In the genomic region with DNA sequence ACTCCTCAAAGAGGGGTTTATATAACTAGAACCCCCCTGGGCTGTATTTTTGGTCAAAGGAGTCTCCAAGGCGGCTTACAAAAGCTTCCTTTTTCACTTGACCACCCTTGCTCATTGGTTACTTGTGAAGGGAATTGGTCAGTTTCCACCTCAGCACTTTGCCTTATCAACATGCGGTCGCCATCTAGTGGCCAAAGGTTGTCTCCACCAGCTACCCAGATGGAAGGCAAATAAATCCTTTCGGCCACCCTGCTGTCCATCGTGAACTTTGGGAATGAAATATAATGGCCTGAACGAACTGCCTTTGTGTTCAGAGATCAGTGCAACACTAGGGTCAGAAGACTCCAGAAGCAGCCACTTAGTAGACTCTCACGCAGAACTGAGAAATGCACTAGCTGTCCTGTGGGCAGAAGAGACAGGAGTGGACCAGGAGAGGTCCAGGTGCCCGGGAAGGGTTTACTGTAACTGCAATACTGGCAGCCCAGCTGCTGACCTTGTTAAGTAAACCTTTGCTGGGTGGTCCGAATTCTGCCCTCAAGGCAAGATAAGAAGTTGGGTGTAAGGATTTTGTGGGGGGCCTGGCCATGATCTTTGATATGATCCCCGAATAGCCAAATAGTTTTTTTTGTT, we compare ENCODE assay signal across 8 cellular contexts.
DNase-seq lines count a peak whose midpoint lies in the region; TF ChIP-seq lines count a peak whose summit lies in the region.

No MANE protein-coding gene starts in this region.

- H3K27ac Mint-ChIP-seq in nephron: no peak overlapping the region

- TF ChIP-seq CTCF in HEK293 (tag by site-specific recombination; IDR thresholded peaks at IDR 0.05): peak; percentile 63
- peak; percentile 87 to 97 for TF ChIP-seq CTCF in fibroblast of lung (conservative IDR thresholded peaks at IDR 0.05 in 1 of 2, IDR thresholded peaks at IDR 0.05 in 1 of 2; ENCODE audit: low read depth in 1 of 2, low read length in 2 of 2)
- peak; percentile 80 to 90 (median 81) for TF ChIP-seq CTCF in nephron (IDR thresholded peaks at IDR 0.05; ENCODE audit: unreplicated experiment in 3 of 3)
- peak; percentile 83 to 89 (median 86) for TF ChIP-seq CTCF in transverse colon (IDR thresholded peaks at IDR 0.05)

- peaks cover 5% of the 10 kb centered on the region for H3K4me1 Mint-ChIP-seq in nephron

- no peak overlapping the region for H3K9ac ChIP-seq in fibroblast of lung (ENCODE audit: insufficient read depth, low read length)

- DNase-seq in NCI-H446 (lab: John Stamatoyannopoulos, UW) (peak; percentile 7 to 53), NCI-H446 treated with DMSO at 0.1 percent for 48 hours (lab: John Stamatoyannopoulos, UW) (no peak), NCI-H345 treated with DMSO at 0.1 percent for 48 hours (lab: John Stamatoyannopoulos, UW; ENCODE audit: unreplicated experiment) (peak; percentile 12), fibroblast of lung (ENCODE audit: low read depth in 2 of 2) (peak; percentile 68 to 82), transverse colon (peak; percentile 83)
- DNase-seq in activated CD8-positive, alpha-beta memory T cell treated with anti-CD3 and anti-CD28 coated beads, Interleukin-2, amount 50 U/mL, for 48 hours: peak; percentile 67

- TF ChIP-seq POLR2A in transverse colon (IDR thresholded peaks at IDR 0.05): no peak

- H3K4me3 ChIP-seq in HEK293 (ENCODE audit: low read depth, low read length) (no peak overlapping the region), fibroblast of lung (replicated peaks in 1 of 4; ENCODE audit: control extremely low read depth in 1 of 4, insufficient read depth in 1 of 4, low read depth in 3 of 4, low read length in 4 of 4) (no peak overlapping the region), transverse colon (no peak overlapping the region)

- peak overlapping the region; percentile 24 for H2AFZ ChIP-seq in fibroblast of lung (ENCODE audit: low read length)

- in situ Hi-C loops in transverse colon (cut with MboI; ENCODE audit: low pct_ligation_motif_present in 1 of 4, low pct_unique_long_range_greater_than_20kb in 1 of 4, low sequenced_read_pairs in 3 of 4): loop anchor here in 2 of 4 donors (10.0 to 25.0 kb wide), 3 partner anchors 109 to 218 kb away; a partner anchor contains a TSS

- H3K9me3 ChIP-seq in HEK293 (ENCODE audit: control insufficient read depth, insufficient read depth, low read depth, low read length): no peaks in the 10 kb centered on the region
- no peaks in the 10 kb centered on the region for H3K9me3 ChIP-seq in fibroblast of lung (ENCODE audit: control insufficient read depth, insufficient read depth, low read depth, low read length)
- no peaks in the 10 kb centered on the region for H3K9me3 ChIP-seq in transverse colon

- H3K27me3 ChIP-seq in fibroblast of lung (ENCODE audit: control insufficient read depth, insufficient read depth, low read length) (no peaks in the 10 kb centered on the region), transverse colon (no peaks in the 10 kb centered on the region)

- no peak overlapping the region for H3K4me3 Mint-ChIP-seq in nephron

- CTCF ChIA-PET in HEK293 (lab: Yijun Ruan, JAX): interaction anchor here (0.6 to 22.2 kb wide), 63 partner anchors 8 to 1299 kb away, joined by 3 to 355 read pairs (median 4); a partner anchor contains a TSS

- H3K4me2 ChIP-seq in fibroblast of lung (ENCODE audit: extremely low read depth, insufficient read depth, low read length): peak overlapping the region; percentile 15

- no peaks in the 10 kb centered on the region for H4K20me1 ChIP-seq in fibroblast of lung (ENCODE audit: control insufficient read depth, extremely low read depth, insufficient read depth, low read length)

- H3K36me3 ChIP-seq in HEK293 (ENCODE audit: control insufficient read depth in 2 of 2, insufficient read depth in 1 of 2, low read length in 2 of 2): peaks cover 0 to 5% of the 10 kb centered on the region in 2 experiments; a peak in 1 of 3 replicates
- H3K36me3 ChIP-seq in fibroblast of lung (ENCODE audit: control insufficient read depth, insufficient read depth, low read length): no peaks in the 10 kb centered on the region
- H3K36me3 ChIP-seq in transverse colon: peaks cover 0 to 7% (median 0%) of the 10 kb centered on the region in 4 donors

- no peaks in the 10 kb centered on the region for H3K4me1 ChIP-seq in HEK293 (ENCODE audit: control insufficient read depth, insufficient read depth, low read length)
- H3K4me1 ChIP-seq in fibroblast of lung (ENCODE audit: control insufficient read depth, extremely low read depth, insufficient read depth, low read length): no peaks in the 10 kb centered on the region
- H3K4me1 ChIP-seq in transverse colon: peaks cover 26 to 65% (median 40%) of the 10 kb centered on the region in 4 donors

- TF ChIP-seq EP300 in transverse colon (IDR thresholded peaks at IDR 0.05; ENCODE audit: low read depth): no peak

- H3K27me3 Mint-ChIP-seq in nephron (ENCODE audit: low read depth): no peaks in the 10 kb centered on the region

- H3K27ac ChIP-seq in HEK293 (ENCODE audit: extremely low read depth, low read depth, low read length): no peak overlapping the region
- no peak overlapping the region for H3K27ac ChIP-seq in fibroblast of lung (ENCODE audit: insufficient read depth, low read length)
- peak overlapping the region; percentile 7 to 56 (median 30) for H3K27ac ChIP-seq in transverse colon

- intact Hi-C loops in transverse colon (cut with DNase I; ENCODE audit: low total_unique reads): loop anchor here (5.0 kb wide), 1 partner anchor 216 kb away; no protein-coding TSS in a partner anchor

- no peaks in the 10 kb centered on the region for H3K79me2 ChIP-seq in fibroblast of lung (ENCODE audit: control insufficient read depth, insufficient read depth, low read length)

- no peaks in the 10 kb centered on the region for H3K9me3 Mint-ChIP-seq in nephron

- H3K36me3 Mint-ChIP-seq in nephron (ENCODE audit: low read depth): no peaks in the 10 kb centered on the region

- POLR2A ChIA-PET in HEK293 (lab: Yijun Ruan, JAX): interaction anchor here (1.1 to 1.3 kb wide), 2 partner anchors 107 to 109 kb away, joined by 3 to 8 read pairs; a partner anchor contains a TSS

- WGBS in transverse colon (ENCODE audit: low coverage in 1 of 2), 2 donors: 29 to 39% methylated on average over 1 to 10 of the region's 10 CpGs

TF ChIP-seq in HEK293, 187 proteins besides CTCF, POLR2A, EP300 and RAD21:
- peak; percentile 63 for TF ChIP-seq ZNF654 (tag by site-specific recombination; IDR thresholded peaks at IDR 0.05; ENCODE audit: low read depth)
- no peak for TF ChIP-seq ZNF24 (tag by site-specific recombination; IDR thresholded peaks at IDR 0.05)

Comparison
In these comparisons a context has a peak if more than half of its experiments do, and no peak if none do; other contexts are left out.
1. H3K27ac ChIP-seq: peak in transverse colon (4 of 4); none in HEK293 (single experiment) and fibroblast of lung (single experiment).
2. Peak in every context shown above with its lines, with median percentiles within 50 percentile points of each other: CTCF ChIP-seq.